15 cellular contexts compared by ENCODE assay signal in genomic region chr5:80351019-80351418, GRCh38. TPM values are rescaled to one million over a fixed set of nuclear protein-coding genes. Genes with fewer than 3 reads are reported as not detected.
"Had no signal": no experiment of that assay in that cellular context is flagged by ENCODE, and none has a peak within 500 bp of the region (broad histone marks: within the 10 kb centered on the region; RNA-seq: fewer than 3 reads in every experiment).

No MANE protein-coding gene starts in this region.

RNA-seq across cellular contexts. Expression of gene SPZ1, which starts 31.2 kb away (rescaled TPM):
- total RNA-seq: stomach, subcutaneous adipose tissue, suprapubic skin, temporal lobe, thoracic aorta, thyroid gland, tibial nerve, transverse colon, upper lobe of left lung, upper lobe of right lung, ureter, urinary bladder, uterus, vagina had no signal
- polyA plus RNA-seq: stomach, thymus, urinary bladder had no signal
